Comparison of ENCODE assay signal across 8 cellular contexts in the genomic region with DNA sequence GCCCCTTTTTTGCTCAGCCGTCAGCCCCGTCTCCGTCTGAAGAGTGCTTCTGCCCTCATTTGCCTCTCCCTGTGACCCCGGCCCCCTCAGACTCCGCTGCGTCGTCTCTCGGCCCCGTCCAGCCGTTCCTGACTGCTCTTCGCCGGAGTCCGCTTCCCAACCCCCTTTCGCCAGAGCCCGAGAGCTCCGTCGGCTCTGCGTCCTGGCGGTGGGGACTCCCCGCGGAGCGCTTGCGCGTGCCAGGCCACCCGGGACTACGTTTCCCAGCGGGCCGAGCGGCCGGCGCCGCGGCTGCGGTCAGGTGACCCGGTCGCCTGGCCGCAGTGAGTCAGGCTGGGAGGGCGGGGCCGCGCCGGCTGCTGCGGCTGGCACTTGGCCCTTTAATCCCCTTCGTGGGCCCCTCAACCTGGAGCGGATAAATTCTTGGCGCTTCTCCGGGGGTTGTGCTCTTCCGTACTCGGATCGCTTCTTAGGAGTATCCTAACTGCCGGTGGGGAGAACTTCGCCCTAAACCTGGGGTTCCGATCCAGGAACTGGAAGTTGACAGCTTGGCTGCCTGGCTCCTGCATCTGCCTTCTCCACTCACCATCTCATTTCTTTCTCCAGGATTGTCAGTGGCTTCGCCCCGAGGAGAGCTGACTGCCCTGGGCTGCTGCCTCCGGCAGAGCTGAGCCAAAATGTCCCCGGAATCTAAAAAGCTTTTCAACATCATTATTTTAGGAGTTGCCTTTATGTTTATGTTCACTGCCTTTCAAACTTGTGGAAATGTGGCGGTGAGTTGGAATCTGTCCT. TPM values are rescaled to one million over a fixed set of nuclear protein-coding genes. Genes with fewer than 3 reads are reported as not detected.
DNase-seq lines count a peak whose midpoint lies in the region; ATAC-seq and TF ChIP-seq lines count a peak whose summit lies in the region.

A gene (plus strand): TSS at position 444 of the 792 bp plus-strand sequence. CDS start 234 bp downstream, at position 678.

- peaks cover 14% of the 10 kb centered on the region for H3K4me1 ChIP-seq in HUES64 (ENCODE audit: insufficient read depth, low read length)
- peaks cover 26% of the 10 kb centered on the region for H3K4me1 ChIP-seq in mucosa of descending colon (ENCODE audit: low read depth)

- peak within 1 kb of the TSS; percentile 97 for H3K4me3 ChIP-seq in HUES64 (ENCODE audit: low read length)
- peak within 1 kb of the TSS; percentile 88 for H3K4me3 ChIP-seq in epithelial cell of proximal tubule (ENCODE audit: low read depth, low read length)
- peak within 1 kb of the TSS; percentile 97 for H3K4me3 ChIP-seq in mucosa of descending colon

- ATAC-seq in GM21515 (IDR thresholded peaks at IDR 0.05; ENCODE audit: unreplicated experiment): peak; percentile 54
- ATAC-seq in mucosa of descending colon: peak; percentile 82

- peaks cover 51% of the 10 kb centered on the region for H3K36me3 ChIP-seq in HUES64 (ENCODE audit: insufficient read depth, low read length)
- no peaks in the 10 kb centered on the region for H3K36me3 ChIP-seq in mucosa of descending colon (ENCODE audit: low read depth)

- TF ChIP-seq CTCF in epithelial cell of proximal tubule (conservative IDR thresholded peaks at IDR 0.05; ENCODE audit: low read depth, low read length) (no peak), mucosa of descending colon (IDR thresholded peaks at IDR 0.05) (no peak)

- peak within 1 kb of the TSS; percentile 100 for H3K9ac ChIP-seq in HUES64 (ENCODE audit: low read depth, low read length)

- WGBS in HUES64: under 1% methylated on average over 57 of the region's 57 CpGs

- H3K27ac ChIP-seq in HUES64 (ENCODE audit: low read depth, low read length): peak within 1 kb of the TSS; percentile 98

- no peaks in the 10 kb centered on the region for H3K27me3 ChIP-seq in HUES64 (ENCODE audit: insufficient read depth, low read length)

- DNase-seq in DMS 273 (lab: John Stamatoyannopoulos, UW; ENCODE audit: unreplicated experiment): peak; percentile 98
- peak; percentile 96 for DNase-seq in OCI-M1 (lab: John Stamatoyannopoulos, UW)
- peak; percentile 95 for DNase-seq in activated T-cell treated with anti-CD3 and anti-CD28 coated beads, Interleukin-2, amount 50 U/mL, for 1 hour
- DNase-seq in epithelial cell of proximal tubule (ENCODE audit: low read depth): no peak
- DNase-seq in mucosa of descending colon: peak; percentile 90 to 96 (median 95)
- peak; percentile 87 to 88 for DNase-seq in stimulated activated CD8-positive, alpha-beta memory T cell treated with anti-CD3 and anti-CD28 coated beads, Interleukin-4, amount 100 ng/mL, for 1 hour (ENCODE audit: low read depth in 2 of 2, low spot score in 1 of 2)

- intact Hi-C loops in mucosa of descending colon (cut with DNase I, micrococcal nuclease): no loop called here

- H3K9me3 ChIP-seq in HUES64 (ENCODE audit: insufficient read depth, low read depth, low read length): no peaks in the 10 kb centered on the region
- H3K9me3 ChIP-seq in mucosa of descending colon: no peaks in the 10 kb centered on the region

RNA-seq across cellular contexts. Expression of the gene that starts here (rescaled TPM):
- polyA plus RNA-seq in HUES64 (2013, experiment 1 of 2): 14.2 TPM
- 13.1 TPM for polyA plus RNA-seq in HUES64 (2013, experiment 2 of 2)
- total RNA-seq in epithelial cell of proximal tubule: 12.4 and 13.5 TPM in 2 replicates
- total RNA-seq in mucosa of descending colon: 10 to 100 TPM; 31.2 to 38.2 (median 33.2) TPM
